ENCODE assay signal across 28 cellular contexts in genomic region chr11:70865356-70865755, GRCh38.
"Had no signal": no experiment of that assay in that cellular context is flagged by ENCODE, and none has a peak within 500 bp of the region (broad histone marks: within the 10 kb centered on the region; RNA-seq: fewer than 3 reads in every experiment).

No MANE protein-coding gene starts in this region.

- ATAC-seq: stimulated activated effector memory CD8-positive, alpha-beta T cell treated with anti-CD3 and anti-CD28 coated beads, Interleukin-12 subunit alpha, Interleukin-12 subunit beta, amount 100 ng/mL, for 72 hours; stimulated activated memory B cell treated with anti-CD40 and anti-IgM and Interleukin-4, amounts not matched to agents 10 μg/mL and 1 μg/mL and 100 μg/mL, for 72 hours; stimulated activated naive B cell treated with anti-CD40 and anti-IgM and Interleukin-4, amounts not matched to agents 10 μg/mL and 1 μg/mL and 100 μg/mL, for 72 hours; stimulated activated naive CD8-positive, alpha-beta T cell treated with anti-CD3 and anti-CD28 coated beads, Interleukin-15, amount 100 ng/mL, for 72 hours; stimulated activated naive CD8-positive, alpha-beta T cell treated with anti-CD3 and anti-CD28 coated beads, Interleukin-15, Interleukin-2, amounts not matched to agents 100 U/mL and 50 U/mL, for 24 hours; upper lobe of right lung had no signal

- DNase-seq: stimulated activated CD4-positive, alpha-beta T cell treated with anti-CD3 and anti-CD28 coated beads, Interleukin-2, amount 100 ng/mL, for 48 hours; stimulated activated CD4-positive, alpha-beta T cell treated with anti-CD3 and anti-CD28 coated beads, Interleukin-4, amount 100 ng/mL, for 1 hour; stimulated activated CD4-positive, alpha-beta T cell treated with anti-CD3 and anti-CD28 coated beads, Interleukin-4, amount 100 ng/mL, for 24 hours; stimulated activated CD4-positive, alpha-beta T cell treated with anti-CD3 and anti-CD28 coated beads, Interleukin-4, amount 100 ng/mL, for 4 hours; stimulated activated CD8-positive, alpha-beta memory T cell treated with anti-CD3 and anti-CD28 coated beads, Interleukin-4, amount 100 ng/mL, for 48 hours; stimulated activated naive B cell treated with anti-CD40 and anti-IgM and Interleukin-4, amounts not matched to agents 10 μg/mL and 1 μg/mL and 100 μg/mL, for 72 hours; stimulated activated naive CD4-positive, alpha-beta T cell; stimulated activated naive CD4-positive, alpha-beta T cell treated with Interleukin-2 at 50 U/mL for 16 hours; stimulated activated naive CD8-positive, alpha-beta T cell treated with anti-CD3 and anti-CD28 coated beads, Interleukin-15, amount 100 ng/mL, for 72 hours; stimulated activated naive CD8-positive, alpha-beta T cell treated with anti-CD3 and anti-CD28 coated beads, Interleukin-15, Interleukin-2, amounts not matched to agents 100 U/mL and 50 U/mL, for 24 hours; stomach; substantia nigra; testis; tibial artery; transverse colon; trophoblast cell; upper lobe of left lung; upper lobe of right lung; uterus had no signal

- H3K9me3 ChIP-seq: stomach, suprapubic skin, testis, thoracic aorta, tibial artery, tibial nerve, transverse colon, upper lobe of left lung, upper lobe of right lung, uterus, vagina had no signal

- H3K9me3 Mint-ChIP-seq: stimulated activated effector memory CD8-positive, alpha-beta T cell treated with anti-CD3 and anti-CD28 coated beads, Interleukin-12 subunit alpha, Interleukin-12 subunit beta, amount 100 ng/mL, for 72 hours; stimulated activated naive B cell treated with anti-CD40 and anti-IgM and Interleukin-4, amounts not matched to agents 10 μg/mL and 1 μg/mL and 100 μg/mL, for 72 hours; stimulated activated naive CD8-positive, alpha-beta T cell treated with anti-CD3 and anti-CD28 coated beads, Interleukin-15, amount 100 ng/mL, for 72 hours; stimulated activated naive CD8-positive, alpha-beta T cell treated with anti-CD3 and anti-CD28 coated beads, Interleukin-15, Interleukin-2, amounts not matched to agents 100 ng/mL and 50 ng/mL, for 24 hours; type B pancreatic cell had no signal

- H3K27me3 Mint-ChIP-seq: stimulated activated naive CD8-positive, alpha-beta T cell treated with anti-CD3 and anti-CD28 coated beads, Interleukin-15, Interleukin-2, amounts not matched to agents 100 ng/mL and 50 ng/mL, for 24 hours; type B pancreatic cell had no signal

- H3K4me1 ChIP-seq: stomach, suprapubic skin, testis, tibial artery, tibial nerve, transverse colon, upper lobe of left lung, upper lobe of right lung, uterus, vagina had no signal

- H3K36me3 Mint-ChIP-seq: stimulated activated effector memory CD8-positive, alpha-beta T cell treated with anti-CD3 and anti-CD28 coated beads, Interleukin-12 subunit alpha, Interleukin-12 subunit beta, amount 100 ng/mL, for 72 hours; stimulated activated memory B cell treated with anti-CD40 and anti-IgM and Interleukin-4, amounts not matched to agents 10 μg/mL and 1 μg/mL and 100 μg/mL, for 72 hours; stimulated activated naive B cell treated with anti-CD40 and anti-IgM and Interleukin-4, amounts not matched to agents 10 μg/mL and 1 μg/mL and 100 μg/mL, for 72 hours; type B pancreatic cell had no signal

- H3K4me1 Mint-ChIP-seq: stimulated activated effector memory CD8-positive, alpha-beta T cell treated with anti-CD3 and anti-CD28 coated beads, Interleukin-12 subunit alpha, Interleukin-12 subunit beta, amount 100 ng/mL, for 72 hours; stimulated activated memory B cell treated with anti-CD40 and anti-IgM and Interleukin-4, amounts not matched to agents 10 μg/mL and 1 μg/mL and 100 μg/mL, for 72 hours; stimulated activated naive B cell treated with anti-CD40 and anti-IgM and Interleukin-4, amounts not matched to agents 10 μg/mL and 1 μg/mL and 100 μg/mL, for 72 hours; stimulated activated naive CD8-positive, alpha-beta T cell treated with anti-CD3 and anti-CD28 coated beads, Interleukin-15, amount 100 ng/mL, for 72 hours had no signal

- H3K27ac ChIP-seq: stomach, suprapubic skin, testis, thoracic aorta, tibial artery, tibial nerve, transverse colon, upper lobe of left lung, upper lobe of right lung, uterus, vagina had no signal

- H3K27ac Mint-ChIP-seq: stimulated activated effector memory CD8-positive, alpha-beta T cell treated with anti-CD3 and anti-CD28 coated beads, Interleukin-12 subunit alpha, Interleukin-12 subunit beta, amount 100 ng/mL, for 72 hours; stimulated activated memory B cell treated with anti-CD40 and anti-IgM and Interleukin-4, amounts not matched to agents 10 μg/mL and 1 μg/mL and 100 μg/mL, for 72 hours; stimulated activated naive B cell treated with anti-CD40 and anti-IgM and Interleukin-4, amounts not matched to agents 10 μg/mL and 1 μg/mL and 100 μg/mL, for 72 hours; stimulated activated naive CD8-positive, alpha-beta T cell treated with anti-CD3 and anti-CD28 coated beads, Interleukin-15, amount 100 ng/mL, for 72 hours; stimulated activated naive CD8-positive, alpha-beta T cell treated with anti-CD3 and anti-CD28 coated beads, Interleukin-15, Interleukin-2, amounts not matched to agents 100 ng/mL and 50 ng/mL, for 24 hours; type B pancreatic cell had no signal

- H3K36me3 ChIP-seq: stomach, suprapubic skin, thoracic aorta, tibial artery, tibial nerve, transverse colon, upper lobe of left lung, upper lobe of right lung, uterus, vagina had no signal

- H3K4me3 Mint-ChIP-seq: stimulated activated effector memory CD8-positive, alpha-beta T cell treated with anti-CD3 and anti-CD28 coated beads, Interleukin-12 subunit alpha, Interleukin-12 subunit beta, amount 100 ng/mL, for 72 hours; stimulated activated memory B cell treated with anti-CD40 and anti-IgM and Interleukin-4, amounts not matched to agents 10 μg/mL and 1 μg/mL and 100 μg/mL, for 72 hours; stimulated activated naive B cell treated with anti-CD40 and anti-IgM and Interleukin-4, amounts not matched to agents 10 μg/mL and 1 μg/mL and 100 μg/mL, for 72 hours; stimulated activated naive CD8-positive, alpha-beta T cell treated with anti-CD3 and anti-CD28 coated beads, Interleukin-15, amount 100 ng/mL, for 72 hours; stimulated activated naive CD8-positive, alpha-beta T cell treated with anti-CD3 and anti-CD28 coated beads, Interleukin-15, Interleukin-2, amounts not matched to agents 100 ng/mL and 50 ng/mL, for 24 hours; type B pancreatic cell had no signal

- H3K27me3 ChIP-seq: stomach, testis, tibial nerve, transverse colon, upper lobe of left lung, upper lobe of right lung, uterus, vagina had no signal

- H3K4me3 ChIP-seq: stomach, suprapubic skin, testis, thoracic aorta, tibial artery, tibial nerve, transverse colon, upper lobe of left lung, upper lobe of right lung, uterus, vagina had no signal

- FAIRE-seq: urothelium cell line had no signal
